In genomic region chr18:77071711-77072292, GRCh38 we compare ENCODE assay signal across 8 cellular contexts.
A peak's percentile ranks its signal among the peaks of the same experiment; 100 is the strongest.
DNase-seq lines count a peak whose midpoint lies in the region; ATAC-seq and TF ChIP-seq lines count a peak whose summit lies in the region.

No MANE protein-coding gene starts in this region.

- no peak overlapping the region for H3K4me3 ChIP-seq in naive thymus-derived CD4-positive, alpha-beta T cell (ENCODE audit: low read length)

- intact Hi-C loops in Calu3 (cut with micrococcal nuclease; ENCODE audit: unreplicated experiment), result no loop called here
- intact Hi-C loops in naive thymus-derived CD4-positive, alpha-beta T cell (cut with micrococcal nuclease), result loop anchor here in 1 of 2 donors (1.0 kb wide), 1 partner anchor 10 kb away; no protein-coding TSS in a partner anchor

- peaks cover 74% of the 10 kb centered on the region for H3K4me1 Mint-ChIP-seq in Calu3 (ENCODE audit: low read depth, unreplicated experiment)
- H3K4me1 Mint-ChIP-seq in naive thymus-derived CD4-positive, alpha-beta T cell, result peaks cover 61 to 99% (median 92%) of the 10 kb centered on the region in 7 donors

- BruUV-seq in Calu3 (replicated peaks; lab: Mats Ljungman, UMichigan), result no TSS peak

- no peak for TF ChIP-seq CTCF in Calu3 (IDR thresholded peaks at IDR 0.05; ENCODE audit: unreplicated experiment)

- H3K27ac Mint-ChIP-seq in Calu3 (ENCODE audit: unreplicated experiment), result peak overlapping the region; percentile 33
- H3K27ac Mint-ChIP-seq in naive thymus-derived CD4-positive, alpha-beta T cell, result peak overlapping the region; percentile 84 to 97 (median 91)

- no peaks in the 10 kb centered on the region for H3K27me3 Mint-ChIP-seq in Calu3 (ENCODE audit: unreplicated experiment)
- no peaks in the 10 kb centered on the region for H3K27me3 Mint-ChIP-seq in naive thymus-derived CD4-positive, alpha-beta T cell

- no peaks in the 10 kb centered on the region for H3K27me3 ChIP-seq in naive thymus-derived CD4-positive, alpha-beta T cell (ENCODE audit: control insufficient read depth in 2 of 2, insufficient read depth in 2 of 2, low read length in 2 of 2)

- H3K9me3 Mint-ChIP-seq in Calu3 (ENCODE audit: low read depth, unreplicated experiment), result no peaks in the 10 kb centered on the region
- H3K9me3 Mint-ChIP-seq in naive thymus-derived CD4-positive, alpha-beta T cell, result no peaks in the 10 kb centered on the region

- peak; percentile 66 for ATAC-seq in naive thymus-derived CD4-positive, alpha-beta T cell
- ATAC-seq in HG03045 (IDR thresholded peaks at IDR 0.05; ENCODE audit: unreplicated experiment) (no peak), HG03469 (IDR thresholded peaks at IDR 0.05; ENCODE audit: unreplicated experiment) (no peak)

- DNase-seq in Calu3 (no peak), SW 1271 (lab: John Stamatoyannopoulos, UW) (peak; percentile 47 to 72), NCI-H748 treated with DMSO at 0.1 percent for 48 hours (lab: John Stamatoyannopoulos, UW) (no peak), RPMI8226 (no peak)
- DNase-seq in central memory CD4-positive, alpha-beta T cell, result peak; percentile 85
- peak in 7 of 9 donors; percentile 54 to 87 (median 75) for DNase-seq in naive thymus-derived CD4-positive, alpha-beta T cell

- H3K36me3 ChIP-seq in naive thymus-derived CD4-positive, alpha-beta T cell (ENCODE audit: control insufficient read depth in 2 of 3, insufficient read depth in 3 of 3, low read length in 3 of 3), result no peaks in the 10 kb centered on the region

- peaks cover 85% of the 10 kb centered on the region for H3K36me3 Mint-ChIP-seq in Calu3 (ENCODE audit: insufficient read depth, unreplicated experiment)
- H3K36me3 Mint-ChIP-seq in naive thymus-derived CD4-positive, alpha-beta T cell, result peaks cover 0 to 41% (median 12%) of the 10 kb centered on the region in 5 donors

- no peak overlapping the region for H3K4me3 Mint-ChIP-seq in Calu3 (ENCODE audit: low read depth, unreplicated experiment)
- H3K4me3 Mint-ChIP-seq in naive thymus-derived CD4-positive, alpha-beta T cell, result peak overlapping the region in 8 of 10 donors; percentile 28 to 70 (median 54)

- CTCF ChIA-PET in Calu3 (lab: Charles Lee), result interaction anchor here (1.2 to 3.3 kb wide), 2 partner anchors 17 to 43 kb away, joined by 3 to 12 read pairs; no protein-coding TSS in a partner anchor
- CTCF ChIA-PET in naive thymus-derived CD4-positive, alpha-beta T cell (lab: Charles Lee), result interaction anchor here (0.8 to 1.4 kb wide), 2 partner anchors 9 to 17 kb away, joined by 3 to 4 read pairs; no protein-coding TSS in a partner anchor

- no peaks in the 10 kb centered on the region for H3K9me3 ChIP-seq in naive thymus-derived CD4-positive, alpha-beta T cell (ENCODE audit: control insufficient read depth in 2 of 3, low read length in 3 of 3)

- POLR2A ChIA-PET in naive thymus-derived CD4-positive, alpha-beta T cell (lab: Charles Lee), result interaction anchor here (0.7 to 2.0 kb wide), 4 partner anchors 25 to 176 kb away, joined by 3 to 5 read pairs (median 3); no protein-coding TSS in a partner anchor

- H3K4me1 ChIP-seq in naive thymus-derived CD4-positive, alpha-beta T cell (ENCODE audit: control insufficient read depth in 2 of 2, insufficient read depth in 2 of 2, low read length in 2 of 2), result peaks cover 61 to 88% of the 10 kb centered on the region in 2 donors

- peak overlapping the region; percentile 50 for H3K27ac ChIP-seq in naive thymus-derived CD4-positive, alpha-beta T cell (ENCODE audit: low read depth, low read length)

Comparison
In these comparisons a context has a peak if more than half of its experiments do, and no peak if none do; other contexts are left out.
1. DNase-seq: peak in SW 1271 (2 of 2), central memory CD4-positive, alpha-beta T cell (single experiment) and naive thymus-derived CD4-positive, alpha-beta T cell (7 of 9); none in Calu3 (single experiment), NCI-H748 treated with DMSO at 0.1 percent for 48 hours (single experiment) and RPMI8226 (single experiment).